12 cellular contexts compared by ENCODE assay signal in the genomic region with DNA sequence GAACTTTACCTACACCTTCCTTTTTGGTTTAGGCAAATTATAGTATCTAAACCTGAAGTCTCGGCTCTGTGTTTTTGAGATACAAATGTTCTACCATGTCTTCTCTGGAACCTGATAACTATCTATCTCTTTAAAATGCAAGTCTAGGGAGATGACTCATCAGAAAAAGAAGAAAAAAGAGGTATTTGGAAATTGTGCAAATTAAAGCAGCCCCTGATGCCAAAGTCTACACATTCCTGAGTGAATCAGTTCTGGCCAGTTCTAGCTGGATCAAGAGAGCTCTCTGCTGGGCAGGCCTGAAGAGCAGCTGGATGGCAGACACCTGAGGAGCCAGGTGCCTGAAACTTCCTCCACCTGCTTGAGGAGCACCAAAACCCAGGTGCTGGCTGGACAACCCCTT. TPM values are rescaled to one million over a fixed set of nuclear protein-coding genes. Genes with fewer than 3 reads are reported as not detected.
"Had no signal": no experiment of that assay in that cellular context is flagged by ENCODE, and none has a peak within 500 bp of the region (broad histone marks: within the 10 kb centered on the region; RNA-seq: fewer than 3 reads in every experiment).

No MANE protein-coding gene starts in this region.

RNA-seq across cellular contexts. Expression of gene CCT8L2, which starts 49.3 kb away (rescaled TPM):
- total RNA-seq: activated B cell treated with CpG ODN at 0.5 μM for 24 hours; activated CD4-positive, alpha-beta memory T cell treated with anti-CD3 and anti-CD28 coated beads for 36 hours; activated CD4-positive, alpha-beta memory T cell treated with anti-CD3 and anti-CD28 coated beads, Interleukin-2, amount 10 ng/mL, durations not matched to agents 7 days and 5 days; activated CD4-positive, alpha-beta T cell treated with anti-CD3 and anti-CD28 coated beads for 36 hours; activated CD4-positive, alpha-beta T cell treated with anti-CD3 and anti-CD28 coated beads, Interleukin-2, amount 10 ng/mL, durations not matched to agents 24 days and 14 days; activated CD4-positive, alpha-beta T cell treated with anti-CD3 and anti-CD28 coated beads, Interleukin-2, amount 10 ng/mL, durations not matched to agents 7 days and 5 days; activated CD8-positive, alpha-beta memory T cell treated with anti-CD3 and anti-CD28 coated beads for 36 hours; activated CD8-positive, alpha-beta memory T cell treated with anti-CD3 and anti-CD28 coated beads, Interleukin-2, amount 10 ng/mL, durations not matched to agents 7 days and 5 days; activated CD8-positive, alpha-beta T cell treated with anti-CD3 and anti-CD28 coated beads for 36 hours; activated CD8-positive, alpha-beta T cell treated with anti-CD3 and anti-CD28 coated beads, Interleukin-2, amount 10 ng/mL, durations not matched to agents 7 days and 5 days; T-helper 2 cell treated with Interferon-gamma antibody and Interleukin-4, amounts not matched to agents 100 ng/mL and 5 ng/mL, for 36 hours; WTC11 had no signal
